Comparison of ENCODE assay signal across 8 cellular contexts in genomic region chr14:57060276-57060956, GRCh38.
DNase-seq lines count a peak whose midpoint lies in the region; ATAC-seq, FAIRE-seq and TF ChIP-seq lines count a peak whose summit lies in the region.

No MANE protein-coding gene starts in this region.

- no peak for TF ChIP-seq POLR2A in transverse colon (IDR thresholded peaks at IDR 0.05)

- no peaks in the 10 kb centered on the region for H3K9me3 ChIP-seq in transverse colon

- H3K36me3 ChIP-seq in transverse colon = no peaks in the 10 kb centered on the region

- FAIRE-seq in D721Med (lab: Jason Lieb, UNC) = no peak

- 54 to 55% methylated on average over 6 of the region's 6 CpGs for whole genome bisulfite sequencing in transverse colon (ENCODE audit: low coverage in 1 of 2), 2 donors

- DNase-seq in Caki2 (ENCODE audit: low read depth) (peak; percentile 38), D721Med (ENCODE audit: insufficient read length, low spot score) (no peak), Ammon's horn (ENCODE audit: low spot score) (no peak), transverse colon (no peak)
- DNase-seq in activated naive CD4-positive, alpha-beta T cell treated with anti-CD3 and anti-CD28 coated beads, Interleukin-2, amount 50 U/mL, for 16 hours = peak; percentile 44
- peak; percentile 66 for DNase-seq in stimulated activated CD4-positive, alpha-beta T cell treated with anti-CD3 and anti-CD28 coated beads, Interleukin-4, amount 100 ng/mL, for 24 hours

- no peak for TF ChIP-seq EP300 in transverse colon (IDR thresholded peaks at IDR 0.05; ENCODE audit: low read depth)

- peaks cover 0 to 7% (median 5%) of the 10 kb centered on the region in 4 donors for H3K4me1 ChIP-seq in transverse colon

- H3K27me3 ChIP-seq in transverse colon = no peaks in the 10 kb centered on the region

- ATAC-seq in GM19395 (IDR thresholded peaks at IDR 0.05; ENCODE audit: unreplicated experiment) (peak; percentile 98), HG03196 (IDR thresholded peaks at IDR 0.05; ENCODE audit: unreplicated experiment) (peak; percentile 88)

- intact Hi-C loops in transverse colon (cut with DNase I; ENCODE audit: low total_unique reads) = no loop called here

- no peak overlapping the region for H3K27ac ChIP-seq in transverse colon

- no peak overlapping the region for H3K4me3 ChIP-seq in transverse colon

- no peak for TF ChIP-seq CTCF in D721Med (IDR thresholded peaks at IDR 0.05; ENCODE audit: insufficient read depth, missing control alignments)
- no peak for TF ChIP-seq CTCF in transverse colon (IDR thresholded peaks at IDR 0.05)

- in situ Hi-C loops in Caki2 (cut with HindIII; ENCODE audit: low pct_unique_long_range_greater_than_20kb, low sequenced_read_pairs) = no loop called here
- in situ Hi-C loops in transverse colon (cut with MboI; ENCODE audit: low pct_ligation_motif_present in 1 of 4, low pct_unique_long_range_greater_than_20kb in 1 of 4, low sequenced_read_pairs in 3 of 4) = no loop called here

Comparison
In these comparisons a context has a peak if more than half of its experiments do, and no peak if none do; other contexts are left out.
1. DNase-seq: peak in Caki2 (single experiment), activated naive CD4-positive, alpha-beta T cell treated with anti-CD3 and anti-CD28 coated beads, Interleukin-2, amount 50 U/mL, for 16 hours (single experiment) and stimulated activated CD4-positive, alpha-beta T cell treated with anti-CD3 and anti-CD28 coated beads, Interleukin-4, amount 100 ng/mL, for 24 hours (single experiment); none in D721Med (single experiment), Ammon's horn (single experiment) and transverse colon (single experiment).